12 cellular contexts compared by ENCODE assay signal in the genomic region with DNA sequence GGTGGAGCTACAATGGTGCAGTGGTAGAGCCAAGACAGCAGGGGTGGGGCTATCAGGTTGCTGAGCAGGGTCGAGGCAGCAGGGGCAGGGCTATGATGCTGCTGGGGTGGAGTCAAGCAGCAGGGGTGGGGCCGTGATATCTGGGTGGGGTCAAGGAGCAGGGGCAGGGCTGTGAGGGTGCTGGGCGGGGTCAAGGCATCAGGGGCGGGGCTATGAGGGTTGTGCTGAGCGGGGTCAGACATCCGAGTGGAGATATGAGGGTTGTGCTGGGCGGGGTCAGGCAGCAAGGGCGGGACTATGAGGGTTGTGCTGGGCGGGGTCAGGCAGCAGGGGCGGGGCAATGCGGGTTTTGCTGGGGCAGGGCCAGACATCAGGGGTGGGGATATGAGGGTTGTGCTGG. TPM values are rescaled to one million over a fixed set of nuclear protein-coding genes. Genes with fewer than 3 reads are reported as not detected.
DNase-seq lines count a peak whose midpoint lies in the region; ATAC-seq and TF ChIP-seq lines count a peak whose summit lies in the region.
"Had no signal": no experiment of that assay in that cellular context is flagged by ENCODE, and none has a peak within 500 bp of the region (broad histone marks: within the 10 kb centered on the region; RNA-seq: fewer than 3 reads in every experiment).

No MANE protein-coding gene starts in this region.

- no peaks in the 10 kb centered on the region for H3K9me3 ChIP-seq in OCI-LY3 (ENCODE audit: insufficient read depth, low read length)

- no peaks in the 10 kb centered on the region for H3K27me3 ChIP-seq in OCI-LY3 (ENCODE audit: low read depth, low read length)

- DNase-seq in NCI-H146 (lab: John Stamatoyannopoulos, UW), result peak; percentile 17
- DNase-seq in NCI-H146 treated with DMSO at 0.1 percent for 48 hours (lab: John Stamatoyannopoulos, UW; ENCODE audit: unreplicated experiment), result no peak
- DNase-seq in activated naive CD4-positive, alpha-beta T cell treated with anti-CD3 and anti-CD28 coated beads for 36 hours, result peak; percentile 61
- peak; percentile 20 for DNase-seq in stimulated activated CD4-positive, alpha-beta T cell treated with anti-CD3 and anti-CD28 coated beads, Interleukin-4, amount 100 ng/mL, for 1 hour
- DNase-seq in Ammon's horn (ENCODE audit: low spot score), result no peak
- DNase-seq in H4 (ENCODE audit: low spot score), result no peak
- DNase-seq: 8988T, GF-D8 had no signal

- H3K4me1 ChIP-seq in OCI-LY3 (ENCODE audit: low read length), result peaks cover 4% of the 10 kb centered on the region; the same call in 1 of the 2 replicates

- no peaks in the 10 kb centered on the region for H3K9me3 Mint-ChIP-seq in activated naive CD4-positive, alpha-beta T cell treated with anti-CD3 and anti-CD28 coated beads for 36 hours

- H3K9ac ChIP-seq in OCI-LY3 (ENCODE audit: low read length), result no peak overlapping the region

- no peaks in the 10 kb centered on the region for H4K20me1 ChIP-seq in OCI-LY3 (ENCODE audit: insufficient read depth, low read length)

- H3K27ac ChIP-seq in OCI-LY3 (ENCODE audit: low read length), result no peak overlapping the region

- no peak for ATAC-seq in HG03439 (IDR thresholded peaks at IDR 0.05; ENCODE audit: unreplicated experiment)

- no peaks in the 10 kb centered on the region for H3K79me2 ChIP-seq in OCI-LY3 (ENCODE audit: low read length)

- CTCF ChIA-PET in activated naive CD4-positive, alpha-beta T cell treated with anti-CD3 and anti-CD28 coated beads for 36 hours (lab: Charles Lee), result no interaction called here

- TF ChIP-seq CTCF in OCI-LY3 (IDR thresholded peaks at IDR 0.05; ENCODE audit: low read depth, low read length), result no peak

- H3K36me3 ChIP-seq in OCI-LY3 (replicated peaks; ENCODE audit: low read depth, low read length), result peaks cover 12% of the 10 kb centered on the region

- H3K4me1 Mint-ChIP-seq in activated naive CD4-positive, alpha-beta T cell treated with anti-CD3 and anti-CD28 coated beads for 36 hours (ENCODE audit: low read depth), result no peaks in the 10 kb centered on the region

- H3K36me3 Mint-ChIP-seq in activated naive CD4-positive, alpha-beta T cell treated with anti-CD3 and anti-CD28 coated beads for 36 hours (ENCODE audit: low read depth), result no peaks in the 10 kb centered on the region

- H3K27ac Mint-ChIP-seq in activated naive CD4-positive, alpha-beta T cell treated with anti-CD3 and anti-CD28 coated beads for 36 hours, result no peak overlapping the region
- H3K27ac Mint-ChIP-seq: progenitor cell of endocrine pancreas had no signal

- intact Hi-C loops in activated naive CD4-positive, alpha-beta T cell treated with anti-CD3 and anti-CD28 coated beads for 36 hours (cut with micrococcal nuclease), result no loop called here

- H3K27me3 Mint-ChIP-seq in activated naive CD4-positive, alpha-beta T cell treated with anti-CD3 and anti-CD28 coated beads for 36 hours (ENCODE audit: low read depth), result no peaks in the 10 kb centered on the region

- peak overlapping the region; percentile 25 for H3K4me2 ChIP-seq in OCI-LY3 (ENCODE audit: low read length)

- H3K4me3 ChIP-seq in OCI-LY3 (ENCODE audit: low read length), result peak overlapping the region; percentile 94

- no peak overlapping the region for H3K4me3 Mint-ChIP-seq in activated naive CD4-positive, alpha-beta T cell treated with anti-CD3 and anti-CD28 coated beads for 36 hours

- no peak overlapping the region for H2AFZ ChIP-seq in OCI-LY3 (ENCODE audit: low read depth, low read length)

RNA-seq across cellular contexts. Expression of a gene that starts 14.7 kb away (rescaled TPM):
- total RNA-seq in activated naive CD4-positive, alpha-beta T cell treated with anti-CD3 and anti-CD28 coated beads for 36 hours, result under 1 TPM; 0.41 to 0.49 TPM
- total RNA-seq in H4 (2014; rRNA removed; shearing (Covaris generic)), result 4.5 and 4.6 TPM in 2 replicates

RNA-seq across cellular contexts. Expression of a gene that starts 29.0 kb away (rescaled TPM):
- total RNA-seq in activated naive CD4-positive, alpha-beta T cell treated with anti-CD3 and anti-CD28 coated beads for 36 hours, result 10 to 100 TPM; 63.8 to 65.6 TPM
- 19.9 and 21.5 TPM in 2 replicates for total RNA-seq in H4 (2014; rRNA removed; shearing (Covaris generic))

RNA-seq across cellular contexts. Expression of a gene that starts 32.0 kb away (rescaled TPM):
- 100 to 1,000 TPM; 160 to 161 TPM for total RNA-seq in activated naive CD4-positive, alpha-beta T cell treated with anti-CD3 and anti-CD28 coated beads for 36 hours
- 587 and 617 TPM in 2 replicates for total RNA-seq in H4 (2014; rRNA removed; shearing (Covaris generic))

RNA-seq across cellular contexts. Expression of a gene that starts 35.3 kb away (rescaled TPM):
- total RNA-seq in activated naive CD4-positive, alpha-beta T cell treated with anti-CD3 and anti-CD28 coated beads for 36 hours, result not detected
- not detected in 2 replicates for total RNA-seq in H4 (2014; rRNA removed; shearing (Covaris generic))
- total RNA-seq: NCI-H460 had no signal

RNA-seq across cellular contexts. Expression of a gene that starts 58.7 kb away (rescaled TPM):
- 100 to 1,000 TPM in 1 of 2 experiments, 10 to 100 TPM in 1; 99.5 to 108 TPM for total RNA-seq in activated naive CD4-positive, alpha-beta T cell treated with anti-CD3 and anti-CD28 coated beads for 36 hours
- total RNA-seq in H4 (2014; rRNA removed; shearing (Covaris generic)), result 23.8 and 27.4 TPM in 2 replicates

Comparison
In these comparisons a context has a peak if more than half of its experiments do, and no peak if none do; other contexts are left out.
1. DNase-seq: peak in NCI-H146 (single experiment), activated naive CD4-positive, alpha-beta T cell treated with anti-CD3 and anti-CD28 coated beads for 36 hours (single experiment) and stimulated activated CD4-positive, alpha-beta T cell treated with anti-CD3 and anti-CD28 coated beads, Interleukin-4, amount 100 ng/mL, for 1 hour (single experiment); none in NCI-H146 treated with DMSO at 0.1 percent for 48 hours (single experiment), Ammon's horn (single experiment) and H4 (single experiment).